ENCODE assay signal across 36 cellular contexts in the genomic region with DNA sequence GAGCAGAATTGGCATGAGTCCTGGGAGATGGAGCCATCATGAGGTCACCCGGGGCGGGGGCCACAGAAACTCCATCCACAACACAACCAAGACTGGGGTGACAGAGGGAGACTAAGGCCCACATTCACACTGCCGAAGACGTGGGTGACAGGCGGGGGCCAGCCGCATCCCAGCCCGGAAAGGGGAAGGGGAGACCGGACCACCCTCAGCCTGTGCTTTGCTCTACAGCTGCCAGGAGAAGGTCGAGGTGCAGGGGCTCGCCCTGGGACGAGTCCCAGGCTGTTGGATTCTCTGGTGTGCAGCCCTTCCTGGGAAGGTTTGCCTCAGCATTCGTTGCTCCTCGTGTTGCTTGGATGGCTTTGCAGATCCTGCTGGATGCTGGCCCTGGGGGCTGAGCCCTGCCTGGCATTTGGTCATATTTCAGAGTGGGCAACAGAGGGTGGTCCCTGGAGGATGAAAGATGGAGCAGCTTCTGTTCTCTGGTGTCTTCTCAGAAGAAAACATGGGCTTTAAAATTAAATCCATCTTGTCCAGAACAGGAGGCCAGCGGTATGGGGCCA.
"Had no signal": no experiment of that assay in that cellular context is flagged by ENCODE, and none has a peak within 500 bp of the region (broad histone marks: within the 10 kb centered on the region; RNA-seq: fewer than 3 reads in every experiment).

No MANE protein-coding gene starts in this region.

- H3K27ac ChIP-seq: Peyer's patch had no signal

- H3K36me3 ChIP-seq: MG63, Peyer's patch had no signal

- FAIRE-seq: astrocyte, bronchial epithelial cell, TTC549 had no signal

- H3K9me3 ChIP-seq: MG63, Peyer's patch had no signal

- H3K27me3 ChIP-seq: Peyer's patch had no signal

- H3K4me1 ChIP-seq: Peyer's patch had no signal

- ATAC-seq: activated CD8-positive, alpha-beta T cell treated with anti-CD3 and anti-CD28 coated beads for 36 hours; activated T-cell treated with anti-CD3 and anti-CD28 coated beads, Interleukin-2, amount 50 U/mL, for 72 hours; activated T-helper 17 cell treated with anti-CD3 and anti-CD28 coated beads, Interleukin-2, amount 50 U/mL, for 72 hours; PC-3; Right ventricle myocardium inferior had no signal

- H3K4me3 ChIP-seq: MG63, Peyer's patch had no signal

- DNase-seq: activated CD4-positive, alpha-beta T cell treated with anti-CD3 and anti-CD28 coated beads, Interleukin-2, amount 10 ng/mL, durations not matched to agents 24 days and 14 days; activated CD4-positive, alpha-beta T cell treated with anti-CD3 and anti-CD28 coated beads, Interleukin-2, amount 50 U/mL, for 4 hours; activated CD8-positive, alpha-beta T cell treated with anti-CD3 and anti-CD28 coated beads for 36 hours; activated effector memory CD4-positive, alpha-beta T cell treated with anti-CD3 and anti-CD28 coated beads, Interleukin-2, amount 50 U/mL, for 16 hours; activated naive CD4-positive, alpha-beta T cell; activated naive CD4-positive, alpha-beta T cell treated with anti-CD3 and anti-CD28 coated beads, Interleukin-2, amount 50 U/mL, for 16 hours; activated naive CD8-positive, alpha-beta T cell treated with anti-CD3 and anti-CD28 coated beads for 36 hours; activated T-cell treated with anti-CD3 and anti-CD28 coated beads, Interleukin-2, amount 50 U/mL, for 1 hour; activated T-cell treated with anti-CD3 and anti-CD28 coated beads, Interleukin-2, amount 50 U/mL, for 72 hours; amniotic stem cell; caudate nucleus; Kasumi-1; KG1; MG63; NCI-H1048; NCI-H1105 treated with DMSO at 0.1 percent for 48 hours; NCI-H1436; NCI-H1694; NCI-H1930; NCI-H2081 treated with DMSO at 0.1 percent for 48 hours; NCI-H345; NCI-H524 treated with DMSO at 0.1 percent for 48 hours; NK-92 treated with Interleukin-12 subunit alpha and Interleukin-12 subunit beta, amount 100 ng/mL, for 24 hours; PC-3; RPMI8226; SIG-M5; SW 1271; T-helper 1 cell; T-helper 2 cell; T-helper 9 cell had no signal
